Comparison of ENCODE assay signal across 19 cellular contexts in genomic region chr7:24930856-24931255, GRCh38.
"Had no signal": no experiment of that assay in that cellular context is flagged by ENCODE, and none has a peak within 500 bp of the region (broad histone marks: within the 10 kb centered on the region; RNA-seq: fewer than 3 reads in every experiment).

No MANE protein-coding gene starts in this region.

- H3K27me3 Mint-ChIP-seq: naive thymus-derived CD8-positive, alpha-beta T cell; stimulated activated memory B cell treated with anti-CD40 and anti-IgM and Interleukin-4, amounts not matched to agents 10 μg/mL and 1 μg/mL and 100 μg/mL, for 72 hours; stimulated activated naive CD8-positive, alpha-beta T cell treated with anti-CD3 and anti-CD28 coated beads, Interleukin-15, Interleukin-2, amounts not matched to agents 100 ng/mL and 50 ng/mL, for 24 hours had no signal

- H3K9me3 Mint-ChIP-seq: naive thymus-derived CD8-positive, alpha-beta T cell; stimulated activated memory B cell treated with anti-CD40 and anti-IgM and Interleukin-4, amounts not matched to agents 10 μg/mL and 1 μg/mL and 100 μg/mL, for 72 hours; stimulated activated naive CD8-positive, alpha-beta T cell treated with anti-CD3 and anti-CD28 coated beads, Interleukin-15, Interleukin-2, amounts not matched to agents 100 ng/mL and 50 ng/mL, for 24 hours had no signal

- H3K36me3 ChIP-seq: heart left ventricle, neutrophil, right lobe of liver, tibial artery, upper lobe of right lung, vagina had no signal

- H3K27me3 ChIP-seq: dorsolateral prefrontal cortex, heart left ventricle, neutrophil, right lobe of liver, tibial artery, upper lobe of right lung, vagina had no signal

- H3K4me3 ChIP-seq: dorsolateral prefrontal cortex, heart left ventricle, mucosa of descending colon, psoas muscle, right lobe of liver, tibial artery, upper lobe of right lung, vagina had no signal

- H3K27ac ChIP-seq: dorsolateral prefrontal cortex, heart left ventricle, neutrophil, psoas muscle, right lobe of liver, tibial artery, upper lobe of right lung, vagina had no signal

- H3K9me3 ChIP-seq: heart left ventricle, mucosa of descending colon, neutrophil, psoas muscle, right lobe of liver, tibial artery, upper lobe of right lung, vagina had no signal

- ATAC-seq: esophagus mucosa; heart left ventricle; mucosa of descending colon; naive thymus-derived CD8-positive, alpha-beta T cell; psoas muscle; right lobe of liver; stimulated activated memory B cell treated with anti-CD40 and anti-IgM and Interleukin-4, amounts not matched to agents 10 μg/mL and 1 μg/mL and 100 μg/mL, for 72 hours; upper lobe of right lung had no signal

- H3K4me1 ChIP-seq: right lobe of liver, upper lobe of right lung had no signal

- H3K4me3 Mint-ChIP-seq: naive thymus-derived CD8-positive, alpha-beta T cell; stimulated activated memory B cell treated with anti-CD40 and anti-IgM and Interleukin-4, amounts not matched to agents 10 μg/mL and 1 μg/mL and 100 μg/mL, for 72 hours; stimulated activated naive CD8-positive, alpha-beta T cell treated with anti-CD3 and anti-CD28 coated beads, Interleukin-15, Interleukin-2, amounts not matched to agents 100 ng/mL and 50 ng/mL, for 24 hours had no signal

- H3K27ac Mint-ChIP-seq: stimulated activated memory B cell treated with anti-CD40 and anti-IgM and Interleukin-4, amounts not matched to agents 10 μg/mL and 1 μg/mL and 100 μg/mL, for 72 hours; stimulated activated naive CD8-positive, alpha-beta T cell treated with anti-CD3 and anti-CD28 coated beads, Interleukin-15, Interleukin-2, amounts not matched to agents 100 ng/mL and 50 ng/mL, for 24 hours had no signal

- DNase-seq: dorsolateral prefrontal cortex; effector CD8-positive, alpha-beta T cell; heart left ventricle; hippocampal formation; kidney glomerular epithelial cell; mucosa of descending colon; naive thymus-derived CD8-positive, alpha-beta T cell; psoas muscle; retina; right lobe of liver; stimulated activated CD4-positive, alpha-beta T cell treated with anti-CD3 and anti-CD28 coated beads, Interleukin-4, amount 100 ng/mL, for 1 hour; stimulated activated CD8-positive, alpha-beta memory T cell treated with anti-CD3 and anti-CD28 coated beads, Interleukin-4, amount 100 ng/mL, for 48 hours; tibial artery; upper lobe of right lung had no signal
